ENCODE assay signal across 37 cellular contexts in the genomic region with DNA sequence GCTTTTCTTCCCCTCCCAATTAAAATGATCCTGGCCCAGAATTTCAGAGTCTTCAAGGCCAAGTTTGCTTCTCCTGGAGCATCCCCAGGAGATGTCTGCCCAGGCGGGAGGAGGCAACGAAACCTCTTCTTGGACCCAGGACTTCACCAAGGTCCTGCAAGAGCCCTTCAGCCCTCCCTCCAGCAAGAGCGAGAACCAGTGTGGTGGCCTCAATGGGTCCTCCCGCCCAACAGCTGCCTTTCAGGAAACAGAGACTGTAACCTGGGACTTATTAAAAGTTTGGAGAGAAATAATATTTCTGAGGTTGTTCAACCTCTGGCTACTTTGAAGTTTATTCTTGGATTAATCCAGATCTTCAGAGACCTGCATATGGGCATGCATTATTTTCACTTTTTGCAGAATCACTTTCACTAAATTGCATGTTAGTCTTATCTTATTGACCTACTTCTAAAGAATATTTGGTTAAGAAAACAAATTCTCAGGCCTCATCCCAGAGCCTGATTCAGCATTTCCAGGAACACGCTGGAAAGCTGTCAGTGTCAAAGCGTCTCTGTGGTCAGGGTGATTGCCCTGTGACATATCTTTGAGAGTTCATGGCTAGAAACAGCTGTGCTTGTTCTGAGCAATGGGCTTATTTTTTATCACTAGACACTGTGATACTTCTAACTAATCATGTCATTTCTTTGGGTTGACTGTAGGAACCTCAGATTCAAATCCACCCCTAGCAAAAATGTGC.
DNase-seq lines count a peak whose midpoint lies in the region; ATAC-seq and TF ChIP-seq lines count a peak whose summit lies in the region.
"Had no signal": no experiment of that assay in that cellular context is flagged by ENCODE, and none has a peak within 500 bp of the region (broad histone marks: within the 10 kb centered on the region; RNA-seq: fewer than 3 reads in every experiment).

No MANE protein-coding gene starts in this region.

- H3K36me3 ChIP-seq in left lung (no peaks in the 10 kb centered on the region), aorta (ENCODE audit: control insufficient read depth in 1 of 2, insufficient read depth in 2 of 2, low read length in 1 of 2) (no peaks in the 10 kb centered on the region)
- H3K36me3 ChIP-seq: cardiac muscle cell, upper lobe of left lung had no signal

- no peaks in the 10 kb centered on the region for H3K9me3 ChIP-seq in left lung
- no peaks in the 10 kb centered on the region for H3K9me3 ChIP-seq in aorta (ENCODE audit: control insufficient read depth, low read length)
- H3K9me3 ChIP-seq: mucosa of descending colon, psoas muscle, upper lobe of left lung had no signal

- DNase-seq in Right ventricle myocardium inferior (ENCODE audit: missing footprints), result no peak
- DNase-seq in left ventricle myocardium superior, result no peak
- DNase-seq in cardiac fibroblast (ENCODE audit: low read depth in 2 of 2), result peak; percentile 20 to 36
- no peak for DNase-seq in left lung
- no peak for DNase-seq in UCSD-AML1 (lab: John Stamatoyannopoulos, UW; ENCODE audit: unreplicated experiment)
- no peak for DNase-seq in aorta
- DNase-seq: 8988T; activated CD4-positive, CD25-positive, alpha-beta regulatory T cell treated with anti-CD3 and anti-CD28 coated beads, Interleukin-2, amount 50 U/mL, for 72 hours; activated CD8-positive, alpha-beta T cell treated with anti-CD3 and anti-CD28 coated beads for 36 hours; activated naive CD4-positive, alpha-beta T cell treated with anti-CD3 and anti-CD28 coated beads, Interleukin-2, amount 10 ng/mL, durations not matched to agents 7 days and 5 days; COR-L47; cortex of kidney; DMS53; effector memory CD4-positive, alpha-beta T cell; foreskin fibroblast; HFFc6; KG1; kidney; MM.1S; mucosa of descending colon; NCI-H1930; NCI-H2171 treated with DMSO at 0.1 percent for 48 hours; NCI-H524 treated with DMSO at 0.1 percent for 48 hours; occipital lobe; PC-9; psoas muscle; Right ventricle myocardium superior; stimulated activated CD4-positive, alpha-beta T cell treated with anti-CD3 and anti-CD28 coated beads, Interleukin-4, amount 100 ng/mL, for 24 hours; T-helper 2 cell; upper lobe of left lung had no signal

- H3K27me3 ChIP-seq in left lung (peaks cover 21 to 47% of the 10 kb centered on the region in 2 donors), aorta (ENCODE audit: control insufficient read depth in 1 of 2, insufficient read depth in 2 of 2, low read length in 1 of 2) (peaks cover 0 to 1% of the 10 kb centered on the region in 2 donors)

- peak; percentile 24 for ATAC-seq in Right ventricle myocardium inferior
- ATAC-seq in left ventricle myocardium superior, result no peak
- peak; percentile 54 for ATAC-seq in left lung
- no peak for ATAC-seq in aorta (ENCODE audit: low FRiP score)
- no peak for ATAC-seq in HG03520 (IDR thresholded peaks at IDR 0.05; ENCODE audit: unreplicated experiment)
- ATAC-seq in GM21447 (IDR thresholded peaks at IDR 0.05; ENCODE audit: unreplicated experiment), result no peak
- ATAC-seq: activated CD8-positive, alpha-beta T cell treated with anti-CD3 and anti-CD28 coated beads for 36 hours; activated T-helper 17 cell treated with anti-CD3 and anti-CD28 coated beads, Interleukin-2, amount 50 U/mL, for 72 hours; mucosa of descending colon; natural killer cell treated with Interleukin-12 subunit alpha and Interleukin-12 subunit beta and Interleukin-15 and Interleukin-18, amount 100 ng/mL, for 72 hours; psoas muscle had no signal

- intact Hi-C loops in Right ventricle myocardium inferior (cut with DNase I), result no loop called here
- intact Hi-C loops in left ventricle myocardium superior (cut with micrococcal nuclease), result no loop called here
- intact Hi-C loops in left lung (cut with DNase I), result no loop called here
- intact Hi-C loops in aorta (cut with DNase I), result no loop called here

- H3K4me1 ChIP-seq in left lung, result no peaks in the 10 kb centered on the region
- no peaks in the 10 kb centered on the region for H3K4me1 ChIP-seq in aorta (ENCODE audit: control insufficient read depth in 1 of 2, insufficient read depth in 2 of 2, low read length in 2 of 2)
- H3K4me1 ChIP-seq: psoas muscle, upper lobe of left lung had no signal

- TF ChIP-seq CTCF in cardiac fibroblast (IDR thresholded peaks at IDR 0.05; ENCODE audit: low read depth, low read length) (no peak), left lung (IDR thresholded peaks at IDR 0.05) (no peak)

- WGBS in aorta, 2 donors, result 61 to 64% methylated on average over 6 of the region's 6 CpGs

- H3K4me3 ChIP-seq in cardiac fibroblast (replicated peaks in 1 of 2; ENCODE audit: low read depth in 2 of 2, low read length in 2 of 2) (no peak overlapping the region), left lung (no peak overlapping the region), aorta (ENCODE audit: low read length in 2 of 2) (no peak overlapping the region)
- H3K4me3 ChIP-seq: cardiac muscle cell, mucosa of descending colon, PC-9, psoas muscle, upper lobe of left lung had no signal

- H3K27ac ChIP-seq in left lung (no peak overlapping the region), aorta (ENCODE audit: low read depth in 1 of 2, low read length in 2 of 2) (no peak overlapping the region)
- H3K27ac ChIP-seq: C4-2B, cardiac muscle cell, epithelial cell of prostate, PC-9, psoas muscle, upper lobe of left lung had no signal

Comparison
In these comparisons a context has a peak if more than half of its experiments do, and no peak if none do; other contexts are left out.
1. ATAC-seq: peak in Right ventricle myocardium inferior (single experiment) and left lung (single experiment); none in left ventricle myocardium superior (single experiment), aorta (single experiment), HG03520 (single experiment) and GM21447 (single experiment).
2. DNase-seq: peak in cardiac fibroblast (2 of 2); none in Right ventricle myocardium inferior (single experiment), left ventricle myocardium superior (single experiment), left lung (0 of 2), UCSD-AML1 (single experiment) and aorta (0 of 2).